8 cellular contexts compared by ENCODE assay signal in the genomic region with DNA sequence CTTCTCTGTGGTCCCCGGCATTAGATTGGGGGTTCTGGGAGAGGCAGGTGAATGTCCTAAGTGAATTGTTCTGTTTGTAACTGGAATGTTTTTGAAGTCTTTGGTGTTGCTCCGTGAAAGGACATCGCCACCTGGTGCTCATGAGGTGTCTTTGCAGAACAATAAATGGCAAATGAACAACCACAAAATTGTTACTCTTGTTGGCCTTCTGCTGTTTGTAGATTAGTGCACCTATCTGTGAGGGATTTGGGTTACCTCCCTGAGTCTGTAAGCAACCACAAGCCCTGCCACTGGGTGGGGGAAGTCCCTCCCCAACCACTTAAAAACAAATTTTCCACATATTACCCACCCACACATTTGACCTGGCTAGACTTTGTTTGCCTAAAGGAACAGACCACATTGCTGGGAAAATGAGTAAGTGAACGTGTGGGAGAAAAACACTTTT. TPM values are rescaled to one million over a fixed set of nuclear protein-coding genes. Genes with fewer than 3 reads are reported as not detected.
DNase-seq lines count a peak whose midpoint lies in the region; ATAC-seq, FAIRE-seq and TF ChIP-seq lines count a peak whose summit lies in the region.

No MANE protein-coding gene starts in this region.

- no peaks in the 10 kb centered on the region for H3K36me3 Mint-ChIP-seq in IgD-negative memory B cell

- ATAC-seq in GM21619 (IDR thresholded peaks at IDR 0.05; ENCODE audit: unreplicated experiment) (peak; percentile 78), SK-N-SH treated with all-trans-retinoic acid at 6 μM for 48 hours (peak; percentile 76)

- H3K4me1 Mint-ChIP-seq in IgD-negative memory B cell: peaks cover 30 to 58% (median 41%) of the 10 kb centered on the region in 3 donors

- FAIRE-seq in bronchial epithelial cell (lab: Jason Lieb, UNC): no peak

- no peaks in the 10 kb centered on the region for H3K27me3 Mint-ChIP-seq in IgD-negative memory B cell

- H3K9me3 Mint-ChIP-seq in IgD-negative memory B cell: no peaks in the 10 kb centered on the region

- no peaks in the 10 kb centered on the region for H3K27me3 ChIP-seq in bronchial epithelial cell (ENCODE audit: control insufficient read depth, insufficient read depth, low read length)

- DNase-seq in DMS79 treated with DMSO at 0.1 percent for 48 hours (lab: John Stamatoyannopoulos, UW) (peak; percentile 55), DMS79 (lab: John Stamatoyannopoulos, UW) (no peak), bronchial epithelial cell (ENCODE audit: low read depth) (peak; percentile 65), left kidney (ENCODE audit: low read depth, low spot score) (peak; percentile 76)
- DNase-seq in stimulated activated CD8-positive, alpha-beta memory T cell treated with anti-CD3 and anti-CD28 coated beads, Interleukin-4, amount 100 ng/mL, for 48 hours: peak; percentile 46

- H3K36me3 ChIP-seq in bronchial epithelial cell (ENCODE audit: control insufficient read depth, insufficient read depth, low read length): peaks cover 9% of the 10 kb centered on the region

- peak overlapping the region; percentile 87 to 94 (median 90) for H3K27ac Mint-ChIP-seq in IgD-negative memory B cell

- H3K4me3 ChIP-seq in bronchial epithelial cell (ENCODE audit: low read depth, low read length): no peak overlapping the region

- peak; percentile 77 for TF ChIP-seq CTCF in bronchial epithelial cell (IDR thresholded peaks at IDR 0.05; ENCODE audit: insufficient read depth, low read length, severe bottlenecking)

- H3K4me3 Mint-ChIP-seq in IgD-negative memory B cell: peak overlapping the region; percentile 92 to 97 (median 95)

TF ChIP-seq in SK-N-SH treated with all-trans-retinoic acid at 6 μM for 48 hours, 23 proteins besides CTCF, POLR2A, EP300 and RAD21:
- TF ChIP-seq, protein P1, sequence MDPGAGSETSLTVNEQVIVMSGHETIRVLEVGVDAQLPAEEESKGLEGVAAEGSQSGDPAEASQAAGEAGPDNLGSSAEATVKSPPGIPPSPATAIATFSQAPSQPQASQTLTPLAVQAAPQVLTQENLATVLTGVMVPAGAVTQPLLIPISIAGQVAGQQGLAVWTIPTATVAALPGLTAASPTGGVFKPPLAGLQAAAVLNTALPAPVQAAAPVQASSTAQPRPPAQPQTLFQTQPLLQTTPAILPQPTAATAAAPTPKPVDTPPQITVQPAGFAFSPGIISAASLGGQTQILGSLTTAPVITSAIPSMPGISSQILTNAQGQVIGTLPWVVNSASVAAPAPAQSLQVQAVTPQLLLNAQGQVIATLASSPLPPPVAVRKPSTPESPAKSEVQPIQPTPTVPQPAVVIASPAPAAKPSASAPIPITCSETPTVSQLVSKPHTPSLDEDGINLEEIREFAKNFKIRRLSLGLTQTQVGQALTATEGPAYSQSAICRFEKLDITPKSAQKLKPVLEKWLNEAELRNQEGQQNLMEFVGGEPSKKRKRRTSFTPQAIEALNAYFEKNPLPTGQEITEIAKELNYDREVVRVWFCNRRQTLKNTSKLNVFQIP (CRISPR knock-in tag; IDR thresholded peaks at IDR 0.05; ENCODE audit: borderline replicate concordance, low read depth): no peak
- TF ChIP-seq, protein P2, sequence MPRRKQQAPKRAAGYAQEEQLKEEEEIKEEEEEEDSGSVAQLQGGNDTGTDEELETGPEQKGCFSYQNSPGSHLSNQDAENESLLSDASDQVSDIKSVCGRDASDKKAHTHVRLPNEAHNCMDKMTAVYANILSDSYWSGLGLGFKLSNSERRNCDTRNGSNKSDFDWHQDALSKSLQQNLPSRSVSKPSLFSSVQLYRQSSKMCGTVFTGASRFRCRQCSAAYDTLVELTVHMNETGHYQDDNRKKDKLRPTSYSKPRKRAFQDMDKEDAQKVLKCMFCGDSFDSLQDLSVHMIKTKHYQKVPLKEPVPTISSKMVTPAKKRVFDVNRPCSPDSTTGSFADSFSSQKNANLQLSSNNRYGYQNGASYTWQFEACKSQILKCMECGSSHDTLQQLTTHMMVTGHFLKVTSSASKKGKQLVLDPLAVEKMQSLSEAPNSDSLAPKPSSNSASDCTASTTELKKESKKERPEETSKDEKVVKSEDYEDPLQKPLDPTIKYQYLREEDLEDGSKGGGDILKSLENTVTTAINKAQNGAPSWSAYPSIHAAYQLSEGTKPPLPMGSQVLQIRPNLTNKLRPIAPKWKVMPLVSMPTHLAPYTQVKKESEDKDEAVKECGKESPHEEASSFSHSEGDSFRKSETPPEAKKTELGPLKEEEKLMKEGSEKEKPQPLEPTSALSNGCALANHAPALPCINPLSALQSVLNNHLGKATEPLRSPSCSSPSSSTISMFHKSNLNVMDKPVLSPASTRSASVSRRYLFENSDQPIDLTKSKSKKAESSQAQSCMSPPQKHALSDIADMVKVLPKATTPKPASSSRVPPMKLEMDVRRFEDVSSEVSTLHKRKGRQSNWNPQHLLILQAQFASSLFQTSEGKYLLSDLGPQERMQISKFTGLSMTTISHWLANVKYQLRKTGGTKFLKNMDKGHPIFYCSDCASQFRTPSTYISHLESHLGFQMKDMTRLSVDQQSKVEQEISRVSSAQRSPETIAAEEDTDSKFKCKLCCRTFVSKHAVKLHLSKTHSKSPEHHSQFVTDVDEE (CRISPR knock-in tag; IDR thresholded peaks at IDR 0.05): no peak
- TF ChIP-seq, protein P3, sequence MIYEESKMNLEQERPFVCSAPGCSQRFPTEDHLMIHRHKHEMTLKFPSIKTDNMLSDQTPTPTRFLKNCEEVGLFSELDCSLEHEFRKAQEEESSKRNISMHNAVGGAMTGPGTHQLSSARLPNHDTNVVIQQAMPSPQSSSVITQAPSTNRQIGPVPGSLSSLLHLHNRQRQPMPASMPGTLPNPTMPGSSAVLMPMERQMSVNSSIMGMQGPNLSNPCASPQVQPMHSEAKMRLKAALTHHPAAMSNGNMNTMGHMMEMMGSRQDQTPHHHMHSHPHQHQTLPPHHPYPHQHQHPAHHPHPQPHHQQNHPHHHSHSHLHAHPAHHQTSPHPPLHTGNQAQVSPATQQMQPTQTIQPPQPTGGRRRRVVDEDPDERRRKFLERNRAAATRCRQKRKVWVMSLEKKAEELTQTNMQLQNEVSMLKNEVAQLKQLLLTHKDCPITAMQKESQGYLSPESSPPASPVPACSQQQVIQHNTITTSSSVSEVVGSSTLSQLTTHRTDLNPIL (CRISPR knock-in tag; IDR thresholded peaks at IDR 0.05; ENCODE audit: low read depth): no peak
- TF ChIP-seq ZFP30 (CRISPR knock-in tag; IDR thresholded peaks at IDR 0.05): no peak
- TF ChIP-seq ZNF565 (CRISPR knock-in tag; conservative IDR thresholded peaks at IDR 0.05; ENCODE audit: low read depth): no peak
- TF ChIP-seq BACH2 (CRISPR knock-in tag; IDR thresholded peaks at IDR 0.05; ENCODE audit: borderline replicate concordance): no peak
- no peak for TF ChIP-seq ZNF70 (CRISPR knock-in tag; IDR thresholded peaks at IDR 0.05)
- no peak for TF ChIP-seq CSDC2 (CRISPR knock-in tag; IDR thresholded peaks at IDR 0.05)
- TF ChIP-seq GLIS3 (CRISPR knock-in tag; IDR thresholded peaks at IDR 0.05): no peak
- TF ChIP-seq SNAI2 (CRISPR knock-in tag; IDR thresholded peaks at IDR 0.05): no peak
- no peak for TF ChIP-seq ESRRG (CRISPR knock-in tag; IDR thresholded peaks at IDR 0.05)
- TF ChIP-seq ZC3H10 (CRISPR knock-in tag; IDR thresholded peaks at IDR 0.05): no peak
- no peak for TF ChIP-seq ISL1 (CRISPR knock-in tag; IDR thresholded peaks at IDR 0.05)
- no peak for TF ChIP-seq TOX (CRISPR knock-in tag; IDR thresholded peaks at IDR 0.05; ENCODE audit: borderline replicate concordance)
- TF ChIP-seq, protein P4, sequence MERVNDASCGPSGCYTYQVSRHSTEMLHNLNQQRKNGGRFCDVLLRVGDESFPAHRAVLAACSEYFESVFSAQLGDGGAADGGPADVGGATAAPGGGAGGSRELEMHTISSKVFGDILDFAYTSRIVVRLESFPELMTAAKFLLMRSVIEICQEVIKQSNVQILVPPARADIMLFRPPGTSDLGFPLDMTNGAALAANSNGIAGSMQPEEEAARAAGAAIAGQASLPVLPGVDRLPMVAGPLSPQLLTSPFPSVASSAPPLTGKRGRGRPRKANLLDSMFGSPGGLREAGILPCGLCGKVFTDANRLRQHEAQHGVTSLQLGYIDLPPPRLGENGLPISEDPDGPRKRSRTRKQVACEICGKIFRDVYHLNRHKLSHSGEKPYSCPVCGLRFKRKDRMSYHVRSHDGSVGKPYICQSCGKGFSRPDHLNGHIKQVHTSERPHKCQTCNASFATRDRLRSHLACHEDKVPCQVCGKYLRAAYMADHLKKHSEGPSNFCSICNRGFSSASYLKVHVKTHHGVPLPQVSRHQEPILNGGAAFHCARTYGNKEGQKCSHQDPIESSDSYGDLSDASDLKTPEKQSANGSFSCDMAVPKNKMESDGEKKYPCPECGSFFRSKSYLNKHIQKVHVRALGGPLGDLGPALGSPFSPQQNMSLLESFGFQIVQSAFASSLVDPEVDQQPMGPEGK (CRISPR knock-in tag; IDR thresholded peaks at IDR 0.05; ENCODE audit: borderline replicate concordance): no peak
TF ChIP-seq in SK-N-SH treated with all-trans-retinoic acid at 6 μM for 48 hours: peak in this region for 0.

RNA-seq across cellular contexts. Expression of a gene that starts 4.7 kb away (rescaled TPM):
- 51.8 TPM for polyA plus RNA-seq in IgD-negative memory B cell
- not detected in 2 replicates for total RNA-seq in bronchial epithelial cell

RNA-seq across cellular contexts. Expression of a gene that starts 36.1 kb away (rescaled TPM):
- 4.5 TPM for polyA plus RNA-seq in IgD-negative memory B cell
- total RNA-seq in bronchial epithelial cell: 2.4 and 2.6 TPM in 2 replicates
